ENCODE assay signal across 7 cellular contexts in genomic region chr16:9297437-9298113, GRCh38.
DNase-seq lines count a peak whose midpoint lies in the region; ATAC-seq and TF ChIP-seq lines count a peak whose summit lies in the region.

No MANE protein-coding gene starts in this region.

- H3K36me3 ChIP-seq in esophagus muscularis mucosa (no peaks in the 10 kb centered on the region), prostate gland (no peaks in the 10 kb centered on the region)

- H3K9me3 ChIP-seq in esophagus muscularis mucosa = no peaks in the 10 kb centered on the region
- H3K9me3 ChIP-seq in prostate gland = no peaks in the 10 kb centered on the region

- H3K4me1 ChIP-seq in esophagus muscularis mucosa (no peaks in the 10 kb centered on the region), prostate gland (replicated peaks) (no peaks in the 10 kb centered on the region)

- TF ChIP-seq EP300 in esophagus muscularis mucosa (IDR thresholded peaks at IDR 0.05) = no peak

- TF ChIP-seq POLR2A in esophagus muscularis mucosa (IDR thresholded peaks at IDR 0.05; ENCODE audit: low read depth) (no peak), prostate gland (IDR thresholded peaks at IDR 0.05) (no peak)

- DNase-seq in GM10266 (ENCODE audit: extremely low spot score) = no peak
- peak; percentile 16 for DNase-seq in NAMALWA (ENCODE audit: low spot score)
- DNase-seq in esophagus muscularis mucosa (ENCODE audit: extremely low spot score) = no peak
- peak; percentile 10 for DNase-seq in prostate gland (ENCODE audit: low spot score)
- DNase-seq in DMS79 (lab: John Stamatoyannopoulos, UW) = no peak
- no peak for DNase-seq in activated naive CD4-positive, alpha-beta T cell treated with anti-CD3 and anti-CD28 coated beads, Interleukin-2, amount 50 U/mL, for 16 hours

- H3K4me3 ChIP-seq in esophagus muscularis mucosa (no peak overlapping the region), prostate gland (no peak overlapping the region)

- 38% methylated on average over 12 of the region's 12 CpGs for WGBS in esophagus muscularis mucosa
- 71% methylated on average over 12 of the region's 12 CpGs for WGBS in prostate gland

- peak; percentile 29 for TF ChIP-seq CTCF in GM10266 (IDR thresholded peaks at IDR 0.05; ENCODE audit: control insufficient read depth, insufficient read depth, low read depth, missing control alignments)
- peak; percentile 71 to 79 (median 77) for TF ChIP-seq CTCF in esophagus muscularis mucosa (IDR thresholded peaks at IDR 0.05)
- peak; percentile 13 to 54 (median 51) for TF ChIP-seq CTCF in prostate gland (IDR thresholded peaks at IDR 0.05)

- H3K27me3 ChIP-seq in esophagus muscularis mucosa = peaks cover 0 to 4% (median 0%) of the 10 kb centered on the region in 4 donors
- H3K27me3 ChIP-seq in prostate gland (replicated peaks; ENCODE audit: insufficient read depth) = no peaks in the 10 kb centered on the region

- H3K27ac ChIP-seq in esophagus muscularis mucosa (replicated peaks in 1 of 4) (no peak overlapping the region), prostate gland (no peak overlapping the region)

- intact Hi-C loops in esophagus muscularis mucosa (cut with DNase I) = no loop called here
- intact Hi-C loops in prostate gland (cut with DNase I) = loop anchor here (5.0 kb wide), 1 partner anchor 885 kb away; the partner anchor contains the start of gene GRIN2A

- ATAC-seq in GM18520 (IDR thresholded peaks at IDR 0.05; ENCODE audit: unreplicated experiment) = no peak

Comparison
In these comparisons a context has a peak if more than half of its experiments do, and no peak if none do; other contexts are left out.
1. DNase-seq: peak in NAMALWA (single experiment) and prostate gland (single experiment); none in GM10266 (single experiment), esophagus muscularis mucosa (single experiment), DMS79 (single experiment) and activated naive CD4-positive, alpha-beta T cell treated with anti-CD3 and anti-CD28 coated beads, Interleukin-2, amount 50 U/mL, for 16 hours (single experiment).
2. Peak in every context shown above with its lines, with median percentiles within 50 percentile points of each other: CTCF ChIP-seq.